16 cellular contexts compared by ENCODE assay signal in the genomic region with DNA sequence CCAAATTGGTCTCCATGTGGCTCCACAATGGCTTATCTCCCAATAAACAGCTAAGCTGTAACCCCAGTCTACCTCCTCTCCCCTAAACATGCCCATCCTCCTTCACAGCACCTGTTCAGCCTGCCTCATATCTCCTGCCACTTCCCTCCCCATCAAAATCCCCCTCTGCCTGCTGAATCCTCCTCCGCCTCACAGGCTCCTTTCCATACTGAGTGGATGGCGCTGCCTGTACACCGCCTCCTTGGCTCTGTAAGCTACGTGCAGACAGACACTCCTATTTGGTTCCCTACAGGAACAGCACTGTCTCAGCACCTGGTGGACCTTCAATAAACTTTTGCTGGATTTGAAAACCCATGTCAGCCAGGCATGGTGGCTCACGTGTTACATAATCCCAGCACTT. TPM values are rescaled to one million over a fixed set of nuclear protein-coding genes. Genes with fewer than 3 reads are reported as not detected.
DNase-seq lines count a peak whose midpoint lies in the region; ATAC-seq and TF ChIP-seq lines count a peak whose summit lies in the region.
"Had no signal": no experiment of that assay in that cellular context is flagged by ENCODE, and none has a peak within 500 bp of the region (broad histone marks: within the 10 kb centered on the region; RNA-seq: fewer than 3 reads in every experiment).

No MANE protein-coding gene starts in this region.

- H3K27me3 ChIP-seq in ascending aorta: no peaks in the 10 kb centered on the region
- H3K27me3 ChIP-seq in cardiac muscle cell: no peaks in the 10 kb centered on the region
- no peaks in the 10 kb centered on the region for H3K27me3 ChIP-seq in neural progenitor cell
- H3K27me3 ChIP-seq in subcutaneous abdominal adipose tissue (ENCODE audit: control insufficient read depth in 5 of 5, insufficient read depth in 4 of 5, low read length in 5 of 5): no peaks in the 10 kb centered on the region

- H3K4me1 ChIP-seq in ascending aorta (peaks cover 13 to 56% of the 10 kb centered on the region in 2 donors), cardiac muscle cell (ENCODE audit: low read depth) (peaks cover 83% of the 10 kb centered on the region), neural progenitor cell (peaks cover 17% of the 10 kb centered on the region), subcutaneous abdominal adipose tissue (ENCODE audit: control insufficient read depth in 5 of 5, insufficient read depth in 5 of 5, low read length in 5 of 5) (peaks cover 9 to 77% (median 67%) of the 10 kb centered on the region in 5 donors)
- H3K4me1 ChIP-seq: Caco-2 had no signal

- H3F3A ChIP-seq in neural progenitor cell (ENCODE audit: low read depth): peaks cover 17% of the 10 kb centered on the region

- DNase-seq in ascending aorta (ENCODE audit: low spot score in 2 of 2): no peak
- no peak for DNase-seq in cardiac muscle cell (ENCODE audit: low read depth in 1 of 2, low spot score in 1 of 2)
- DNase-seq in neural progenitor cell (ENCODE audit: low spot score): no peak
- DNase-seq in AML-193 (lab: John Stamatoyannopoulos, UW): no peak
- no peak for DNase-seq in dedifferentiated amniotic fluid mesenchymal stem cell (ENCODE audit: extremely low spot score)
- DNase-seq: Caco-2, DMS53, HCEC 1CT, NCI-H187 treated with DMSO at 0.1 percent for 48 hours, NCI-H2171 had no signal

- H3K4me2 ChIP-seq in neural progenitor cell: no peak overlapping the region

- peaks cover 2% of the 10 kb centered on the region for H3K27me3 Mint-ChIP-seq in neural progenitor cell (ENCODE audit: insufficient read depth, low read depth)

- H3K27ac ChIP-seq in ascending aorta (peak overlapping the region; percentile 90 to 93), cardiac muscle cell (peak overlapping the region; percentile 73), neural progenitor cell (no peak overlapping the region), subcutaneous abdominal adipose tissue (ENCODE audit: low read depth, low read length) (peak overlapping the region; percentile 82)

- ATAC-seq in GM18517 (IDR thresholded peaks at IDR 0.05; ENCODE audit: unreplicated experiment): no peak
- ATAC-seq in GM19395 (IDR thresholded peaks at IDR 0.05; ENCODE audit: unreplicated experiment): no peak

- no peaks in the 10 kb centered on the region for H3K36me3 Mint-ChIP-seq in neural progenitor cell
- H3K36me3 Mint-ChIP-seq: CD14-positive monocyte, IgD-negative memory B cell had no signal

- H3K9me3 ChIP-seq in ascending aorta (no peaks in the 10 kb centered on the region), cardiac muscle cell (ENCODE audit: low read depth) (no peaks in the 10 kb centered on the region), neural progenitor cell (ENCODE audit: low read depth) (no peaks in the 10 kb centered on the region), subcutaneous abdominal adipose tissue (ENCODE audit: control insufficient read depth in 5 of 5, low read length in 5 of 5) (no peaks in the 10 kb centered on the region)
- H3K9me3 ChIP-seq: Caco-2 had no signal

- TF ChIP-seq CTCF in ascending aorta (IDR thresholded peaks at IDR 0.05): no peak
- no peak for TF ChIP-seq CTCF in cardiac muscle cell (IDR thresholded peaks at IDR 0.05; ENCODE audit: low read depth, low read length)
- TF ChIP-seq CTCF in neural progenitor cell (IDR thresholded peaks at IDR 0.05): no peak

- H3K36me3 ChIP-seq in ascending aorta: no peaks in the 10 kb centered on the region
- H3K36me3 ChIP-seq in cardiac muscle cell: no peaks in the 10 kb centered on the region
- H3K36me3 ChIP-seq in neural progenitor cell: no peaks in the 10 kb centered on the region
- no peaks in the 10 kb centered on the region for H3K36me3 ChIP-seq in subcutaneous abdominal adipose tissue (ENCODE audit: control insufficient read depth in 5 of 5, insufficient read depth in 5 of 5, low read length in 5 of 5)

- intact Hi-C loops in ascending aorta (cut with DNase I): no loop called here

- no peaks in the 10 kb centered on the region for H3K79me2 ChIP-seq in neural progenitor cell (ENCODE audit: low read depth)

- peaks cover 24% of the 10 kb centered on the region for H3K4me1 Mint-ChIP-seq in neural progenitor cell
- H3K4me1 Mint-ChIP-seq: CD14-positive monocyte, IgD-negative memory B cell had no signal

- H4K20me1 ChIP-seq in neural progenitor cell (ENCODE audit: low read depth): no peaks in the 10 kb centered on the region

- H3K9me3 Mint-ChIP-seq in neural progenitor cell: no peaks in the 10 kb centered on the region
- H3K9me3 Mint-ChIP-seq: CD14-positive monocyte, IgD-negative memory B cell had no signal

- H3K4me3 ChIP-seq in ascending aorta: no peak overlapping the region
- H3K4me3 ChIP-seq in cardiac muscle cell: no peak overlapping the region
- no peak overlapping the region for H3K4me3 ChIP-seq in neural progenitor cell
- H3K4me3 ChIP-seq in subcutaneous abdominal adipose tissue (ENCODE audit: low read depth in 1 of 5, low read length in 5 of 5): no peak overlapping the region

- no peak overlapping the region for H2AFZ ChIP-seq in neural progenitor cell (replicated peaks)

- H3K27ac Mint-ChIP-seq in neural progenitor cell: peak overlapping the region; percentile 70
- H3K27ac Mint-ChIP-seq: CD14-positive monocyte, IgD-negative memory B cell had no signal

- H3K4me3 Mint-ChIP-seq in neural progenitor cell: peak overlapping the region; percentile 55
- H3K4me3 Mint-ChIP-seq: CD14-positive monocyte, IgD-negative memory B cell had no signal

- H3K9ac ChIP-seq in neural progenitor cell (no peak overlapping the region), subcutaneous abdominal adipose tissue (ENCODE audit: low read length in 5 of 5) (peak overlapping the region in 2 of 5 donors; percentile 23 to 40)

RNA-seq across cellular contexts. Expression of a gene that starts 53.7 kb away (rescaled TPM):
- total RNA-seq in ascending aorta: 32.2 TPM
- total RNA-seq in cardiac muscle cell: 47.7 and 93.7 TPM in 2 replicates
- 38.4 and 74.0 TPM in 2 replicates for polyA plus RNA-seq in cardiac muscle cell
- total RNA-seq in neural progenitor cell (ENCODE audit: low replicate concordance): 1.0 and 1.6 TPM in 2 replicates
- total RNA-seq: NCI-H460 had no signal
- polyA plus RNA-seq: CD14-positive monocyte, IgD-negative memory B cell had no signal

Comparison
In these comparisons a context has a peak if more than half of its experiments do, and no peak if none do; other contexts are left out.
1. RNA of a gene that starts 53.7 kb away (total RNA-seq): 47.7 to 93.7 TPM in cardiac muscle cell and 32.2 TPM in ascending aorta (single experiment); 1.0 to 1.6 TPM in neural progenitor cell; every median in the first group is over 10 times any median in the second.